In the genomic region with DNA sequence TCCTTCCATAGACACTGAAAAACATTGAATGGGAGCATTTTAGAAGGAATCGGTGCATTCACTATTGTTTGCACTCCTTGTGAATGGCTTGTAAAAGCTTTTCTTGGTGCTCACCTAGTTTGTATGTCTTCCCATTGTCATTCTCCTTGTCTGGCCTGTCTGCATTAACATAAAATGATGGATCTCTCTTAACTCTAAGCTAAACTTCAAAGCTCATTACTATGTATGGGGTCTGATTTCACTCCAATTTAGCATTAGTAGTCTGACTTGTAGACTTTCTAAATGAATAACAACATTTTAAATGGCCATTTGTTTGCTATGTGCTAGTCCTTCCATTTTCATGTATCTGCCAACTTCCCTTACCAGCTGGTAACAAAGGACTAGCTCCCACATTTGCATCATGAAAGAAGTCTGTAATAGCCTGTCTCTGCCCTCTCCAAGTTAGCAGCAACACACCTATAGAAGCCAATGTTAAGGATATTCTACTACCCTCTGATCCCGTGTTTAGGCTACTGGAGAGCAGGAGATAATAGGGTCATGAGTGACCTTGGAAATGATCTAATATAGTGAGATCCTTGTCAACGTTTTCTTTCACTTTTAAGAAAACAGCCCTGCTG, we compare ENCODE assay signal across 2 cellular contexts.
TF ChIP-seq lines count a peak whose summit lies in the region.

No MANE protein-coding gene starts in this region.

TF ChIP-seq in WTC11, 78 proteins besides CTCF, POLR2A, EP300 and RAD21 (continued from another document and continues in another):
- TF ChIP-seq, protein P1, sequence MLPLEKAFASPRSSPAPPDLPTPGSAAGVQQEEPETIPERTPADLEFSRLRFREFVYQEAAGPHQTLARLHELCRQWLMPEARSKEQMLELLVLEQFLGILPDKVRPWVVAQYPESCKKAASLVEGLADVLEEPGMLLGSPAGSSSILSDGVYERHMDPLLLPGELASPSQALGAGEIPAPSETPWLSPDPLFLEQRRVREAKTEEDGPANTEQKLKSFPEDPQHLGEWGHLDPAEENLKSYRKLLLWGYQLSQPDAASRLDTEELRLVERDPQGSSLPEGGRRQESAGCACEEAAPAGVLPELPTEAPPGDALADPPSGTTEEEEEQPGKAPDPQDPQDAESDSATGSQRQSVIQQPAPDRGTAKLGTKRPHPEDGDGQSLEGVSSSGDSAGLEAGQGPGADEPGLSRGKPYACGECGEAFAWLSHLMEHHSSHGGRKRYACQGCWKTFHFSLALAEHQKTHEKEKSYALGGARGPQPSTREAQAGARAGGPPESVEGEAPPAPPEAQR (CRISPR knock-in tag; IDR thresholded peaks at IDR 0.05) = no peak
- TF ChIP-seq KAT7 (CRISPR knock-in tag; IDR thresholded peaks at IDR 0.05; ENCODE audit: borderline replicate concordance) (no peak), CDX4 (CRISPR knock-in tag; IDR thresholded peaks at IDR 0.05; ENCODE audit: borderline replicate concordance) (no peak), HMGXB4 (CRISPR knock-in tag; IDR thresholded peaks at IDR 0.05) (no peak), AR (CRISPR knock-in tag; IDR thresholded peaks at IDR 0.05) (no peak), ELF4 (CRISPR knock-in tag; IDR thresholded peaks at IDR 0.05; ENCODE audit: low read depth) (no peak), JUN (CRISPR knock-in tag; IDR thresholded peaks at IDR 0.05) (no peak)
- TF ChIP-seq, protein P2, sequence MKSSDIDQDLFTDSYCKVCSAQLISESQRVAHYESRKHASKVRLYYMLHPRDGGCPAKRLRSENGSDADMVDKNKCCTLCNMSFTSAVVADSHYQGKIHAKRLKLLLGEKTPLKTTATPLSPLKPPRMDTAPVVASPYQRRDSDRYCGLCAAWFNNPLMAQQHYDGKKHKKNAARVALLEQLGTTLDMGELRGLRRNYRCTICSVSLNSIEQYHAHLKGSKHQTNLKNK (CRISPR knock-in tag; IDR thresholded peaks at IDR 0.05) = no peak
- TF ChIP-seq, protein P3, sequence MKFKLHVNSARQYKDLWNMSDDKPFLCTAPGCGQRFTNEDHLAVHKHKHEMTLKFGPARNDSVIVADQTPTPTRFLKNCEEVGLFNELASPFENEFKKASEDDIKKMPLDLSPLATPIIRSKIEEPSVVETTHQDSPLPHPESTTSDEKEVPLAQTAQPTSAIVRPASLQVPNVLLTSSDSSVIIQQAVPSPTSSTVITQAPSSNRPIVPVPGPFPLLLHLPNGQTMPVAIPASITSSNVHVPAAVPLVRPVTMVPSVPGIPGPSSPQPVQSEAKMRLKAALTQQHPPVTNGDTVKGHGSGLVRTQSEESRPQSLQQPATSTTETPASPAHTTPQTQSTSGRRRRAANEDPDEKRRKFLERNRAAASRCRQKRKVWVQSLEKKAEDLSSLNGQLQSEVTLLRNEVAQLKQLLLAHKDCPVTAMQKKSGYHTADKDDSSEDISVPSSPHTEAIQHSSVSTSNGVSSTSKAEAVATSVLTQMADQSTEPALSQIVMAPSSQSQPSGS (CRISPR knock-in tag; IDR thresholded peaks at IDR 0.05; ENCODE audit: borderline replicate concordance, low read depth) = no peak
- TF ChIP-seq, protein P4, sequence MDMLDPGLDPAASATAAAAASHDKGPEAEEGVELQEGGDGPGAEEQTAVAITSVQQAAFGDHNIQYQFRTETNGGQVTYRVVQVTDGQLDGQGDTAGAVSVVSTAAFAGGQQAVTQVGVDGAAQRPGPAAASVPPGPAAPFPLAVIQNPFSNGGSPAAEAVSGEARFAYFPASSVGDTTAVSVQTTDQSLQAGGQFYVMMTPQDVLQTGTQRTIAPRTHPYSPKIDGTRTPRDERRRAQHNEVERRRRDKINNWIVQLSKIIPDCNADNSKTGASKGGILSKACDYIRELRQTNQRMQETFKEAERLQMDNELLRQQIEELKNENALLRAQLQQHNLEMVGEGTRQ (CRISPR knock-in tag; IDR thresholded peaks at IDR 0.05) = no peak

TF ChIP-seq in SK-N-SH treated with all-trans-retinoic acid at 6 μM for 48 hours, 23 proteins besides CTCF, POLR2A, EP300 and RAD21 (continued from another document):
- TF ChIP-seq, protein P5, sequence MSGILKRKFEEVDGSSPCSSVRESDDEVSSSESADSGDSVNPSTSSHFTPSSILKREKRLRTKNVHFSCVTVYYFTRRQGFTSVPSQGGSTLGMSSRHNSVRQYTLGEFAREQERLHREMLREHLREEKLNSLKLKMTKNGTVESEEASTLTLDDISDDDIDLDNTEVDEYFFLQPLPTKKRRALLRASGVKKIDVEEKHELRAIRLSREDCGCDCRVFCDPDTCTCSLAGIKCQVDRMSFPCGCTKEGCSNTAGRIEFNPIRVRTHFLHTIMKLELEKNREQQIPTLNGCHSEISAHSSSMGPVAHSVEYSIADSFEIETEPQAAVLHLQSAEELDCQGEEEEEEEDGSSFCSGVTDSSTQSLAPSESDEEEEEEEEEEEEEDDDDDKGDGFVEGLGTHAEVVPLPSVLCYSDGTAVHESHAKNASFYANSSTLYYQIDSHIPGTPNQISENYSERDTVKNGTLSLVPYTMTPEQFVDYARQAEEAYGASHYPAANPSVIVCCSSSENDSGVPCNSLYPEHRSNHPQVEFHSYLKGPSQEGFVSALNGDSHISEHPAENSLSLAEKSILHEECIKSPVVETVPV (CRISPR knock-in tag; IDR thresholded peaks at IDR 0.05) = no peak
- no peak for TF ChIP-seq TOX (CRISPR knock-in tag; IDR thresholded peaks at IDR 0.05; ENCODE audit: borderline replicate concordance)
- TF ChIP-seq CSDC2 (CRISPR knock-in tag; IDR thresholded peaks at IDR 0.05) = no peak
- TF ChIP-seq, protein P6, sequence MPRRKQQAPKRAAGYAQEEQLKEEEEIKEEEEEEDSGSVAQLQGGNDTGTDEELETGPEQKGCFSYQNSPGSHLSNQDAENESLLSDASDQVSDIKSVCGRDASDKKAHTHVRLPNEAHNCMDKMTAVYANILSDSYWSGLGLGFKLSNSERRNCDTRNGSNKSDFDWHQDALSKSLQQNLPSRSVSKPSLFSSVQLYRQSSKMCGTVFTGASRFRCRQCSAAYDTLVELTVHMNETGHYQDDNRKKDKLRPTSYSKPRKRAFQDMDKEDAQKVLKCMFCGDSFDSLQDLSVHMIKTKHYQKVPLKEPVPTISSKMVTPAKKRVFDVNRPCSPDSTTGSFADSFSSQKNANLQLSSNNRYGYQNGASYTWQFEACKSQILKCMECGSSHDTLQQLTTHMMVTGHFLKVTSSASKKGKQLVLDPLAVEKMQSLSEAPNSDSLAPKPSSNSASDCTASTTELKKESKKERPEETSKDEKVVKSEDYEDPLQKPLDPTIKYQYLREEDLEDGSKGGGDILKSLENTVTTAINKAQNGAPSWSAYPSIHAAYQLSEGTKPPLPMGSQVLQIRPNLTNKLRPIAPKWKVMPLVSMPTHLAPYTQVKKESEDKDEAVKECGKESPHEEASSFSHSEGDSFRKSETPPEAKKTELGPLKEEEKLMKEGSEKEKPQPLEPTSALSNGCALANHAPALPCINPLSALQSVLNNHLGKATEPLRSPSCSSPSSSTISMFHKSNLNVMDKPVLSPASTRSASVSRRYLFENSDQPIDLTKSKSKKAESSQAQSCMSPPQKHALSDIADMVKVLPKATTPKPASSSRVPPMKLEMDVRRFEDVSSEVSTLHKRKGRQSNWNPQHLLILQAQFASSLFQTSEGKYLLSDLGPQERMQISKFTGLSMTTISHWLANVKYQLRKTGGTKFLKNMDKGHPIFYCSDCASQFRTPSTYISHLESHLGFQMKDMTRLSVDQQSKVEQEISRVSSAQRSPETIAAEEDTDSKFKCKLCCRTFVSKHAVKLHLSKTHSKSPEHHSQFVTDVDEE (CRISPR knock-in tag; IDR thresholded peaks at IDR 0.05) = no peak
- TF ChIP-seq TCF4 (CRISPR knock-in tag; IDR thresholded peaks at IDR 0.05; ENCODE audit: borderline replicate concordance) = no peak
- TF ChIP-seq ZNF565 (CRISPR knock-in tag; conservative IDR thresholded peaks at IDR 0.05; ENCODE audit: low read depth) = no peak
